In the genomic region with DNA sequence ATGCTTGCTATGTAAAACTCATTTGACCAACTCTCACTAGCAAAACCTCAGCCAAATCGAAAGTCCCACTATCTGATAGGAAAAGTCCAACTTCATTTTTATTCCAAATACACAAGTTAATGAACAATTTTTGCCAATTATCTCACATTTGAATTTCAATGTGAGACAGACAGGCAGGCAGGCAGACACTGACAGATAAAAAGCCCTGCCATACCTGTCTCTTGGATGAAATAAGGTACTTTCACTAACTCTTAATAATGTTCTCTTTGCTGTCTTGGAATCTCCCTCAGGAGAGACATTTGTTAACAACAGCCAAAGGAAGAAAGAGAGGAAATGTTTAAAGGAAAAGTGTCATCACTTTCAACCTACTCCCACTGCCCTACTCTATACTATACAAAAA, we compare ENCODE assay signal across 21 cellular contexts.
DNase-seq lines count a peak whose midpoint lies in the region; TF ChIP-seq lines count a peak whose summit lies in the region.
"Had no signal": no experiment of that assay in that cellular context is flagged by ENCODE, and none has a peak within 500 bp of the region (broad histone marks: within the 10 kb centered on the region; RNA-seq: fewer than 3 reads in every experiment).

No MANE protein-coding gene starts in this region.

- no peaks in the 10 kb centered on the region for H4K20me1 ChIP-seq in SK-N-SH (ENCODE audit: insufficient read depth)

- H3K9me3 ChIP-seq in SK-N-SH, result 0 out of 2 replicates have a peak, but pooled peaks cover 4% of the 10 kb centered on the region
- H3K9me3 ChIP-seq: SJCRH30 had no signal

- no peaks in the 10 kb centered on the region for H3F3A ChIP-seq in SK-N-SH (replicated peaks; ENCODE audit: insufficient read depth)

- CTCF ChIA-PET in SK-N-SH (lab: Yijun Ruan, JAX), result interaction anchor here (1.7 to 2.2 kb wide), 2 partner anchors 10 to 11 kb away, joined by 11 to 16 read pairs; no protein-coding TSS in a partner anchor

- TF ChIP-seq RAD21 in SK-N-SH (IDR thresholded peaks at IDR 0.05; ENCODE audit: low read length), result no peak

- no peaks in the 10 kb centered on the region for H3K9me3 Mint-ChIP-seq in endothelial cell (ENCODE audit: unreplicated experiment)
- H3K9me3 Mint-ChIP-seq in mesothelial cell of epicardium, result peaks cover 18% of the 10 kb centered on the region

- no peak overlapping the region for H3K27ac ChIP-seq in SK-N-SH (ENCODE audit: low read depth in 2 of 2, low read length in 1 of 2)
- H3K27ac ChIP-seq: RWPE1, SJCRH30 had no signal

- 45% methylated on average over 1 of the region's 1 CpG for WGBS in SK-N-SH (ENCODE audit: low lambda C conversion rate)

- H3K36me3 Mint-ChIP-seq in endothelial cell (ENCODE audit: low read depth, unreplicated experiment), result peaks cover 10% of the 10 kb centered on the region
- peaks cover 19% of the 10 kb centered on the region for H3K36me3 Mint-ChIP-seq in mesothelial cell of epicardium

- peaks cover 9 to 25% of the 10 kb centered on the region in 2 experiments for H3K36me3 ChIP-seq in SK-N-SH (replicated peaks in 1 of 2; ENCODE audit: control insufficient read depth in 1 of 2, insufficient read depth in 2 of 2, low read length in 1 of 2)

- H3K4me3 Mint-ChIP-seq in endothelial cell (ENCODE audit: unreplicated experiment), result no peak overlapping the region
- no peak overlapping the region for H3K4me3 Mint-ChIP-seq in mesothelial cell of epicardium

- TF ChIP-seq CTCF in SK-N-SH (IDR thresholded peaks at IDR 0.05) (no peak), endothelial cell (IDR thresholded peaks at IDR 0.05; ENCODE audit: unreplicated experiment) (no peak), mesothelial cell of epicardium (IDR thresholded peaks at IDR 0.05; ENCODE audit: unreplicated experiment) (no peak)

- H3K4me1 Mint-ChIP-seq in endothelial cell (ENCODE audit: unreplicated experiment) (peaks cover 13% of the 10 kb centered on the region), mesothelial cell of epicardium (peaks cover 12% of the 10 kb centered on the region)

- H3K4me2 ChIP-seq in SK-N-SH, result 0 out of 2 replicates have a peak overlapping the region, but pooled peaks have one; percentile 16

- no peaks in the 10 kb centered on the region for H3K27me3 Mint-ChIP-seq in endothelial cell (ENCODE audit: unreplicated experiment)
- H3K27me3 Mint-ChIP-seq in mesothelial cell of epicardium (ENCODE audit: low read depth), result no peaks in the 10 kb centered on the region

- H3K9ac ChIP-seq in SK-N-SH, result no peak overlapping the region

- H3K27ac Mint-ChIP-seq in endothelial cell (ENCODE audit: unreplicated experiment), result peak overlapping the region; percentile 89
- H3K27ac Mint-ChIP-seq in mesothelial cell of epicardium, result peak overlapping the region; percentile 2

- no peak for TF ChIP-seq EP300 in SK-N-SH (IDR thresholded peaks at IDR 0.05; ENCODE audit: borderline replicate concordance in 1 of 2, low read depth in 1 of 2, low read length in 1 of 2)

- POLR2A ChIA-PET in SK-N-SH (lab: Yijun Ruan, JAX), result no interaction called here

- H3K79me2 ChIP-seq in SK-N-SH (ENCODE audit: insufficient read depth), result no peaks in the 10 kb centered on the region; the same call in 1 of the 2 replicates

- H2AFZ ChIP-seq in SK-N-SH (ENCODE audit: low read depth), result no peak overlapping the region

- H3K4me1 ChIP-seq in SK-N-SH (ENCODE audit: control insufficient read depth in 1 of 2, insufficient read depth in 2 of 2, low read depth in 1 of 2, low read length in 1 of 2), result no peaks in the 10 kb centered on the region; a peak in 1 of 4 replicates
- H3K4me1 ChIP-seq: SJCRH30 had no signal

- H3K9me2 ChIP-seq in SK-N-SH, result no peaks in the 10 kb centered on the region

- no peak overlapping the region for H3K4me3 ChIP-seq in SK-N-SH (ENCODE audit: low read depth in 2 of 2, low read length in 1 of 2)
- H3K4me3 ChIP-seq: SJCRH30 had no signal

- DNase-seq in AG20443 (ENCODE audit: low spot score) (peak; percentile 8), SK-N-SH (no peak), endothelial cell (ENCODE audit: low spot score) (no peak), mesothelial cell of epicardium (ENCODE audit: low spot score in 2 of 2, unreplicated experiment in 2 of 2) (no peak), GF-D8 (lab: John Stamatoyannopoulos, UW) (no peak), AG08396 (ENCODE audit: low spot score) (no peak), activated gamma-delta T cell (lab: John Stamatoyannopoulos, UW) (no peak), NCI-H2081 (lab: John Stamatoyannopoulos, UW) (no peak)
- DNase-seq: C1 segment of cervical spinal cord, DMS79 treated with DMSO at 0.1 percent for 48 hours, GDM1, Kasumi-1, MM.1S, NCI-H1105 treated with DMSO at 0.1 percent for 48 hours, NCI-H1930, NCI-H2171 treated with DMSO at 0.1 percent for 48 hours, NCI-H510A, NCI-H774, PC-3, SJCRH30 had no signal

- no peaks in the 10 kb centered on the region for H3K27me3 ChIP-seq in SK-N-SH (ENCODE audit: insufficient read depth)
- H3K27me3 ChIP-seq: SJCRH30 had no signal

TF ChIP-seq in SK-N-SH, 30 proteins besides CTCF, POLR2A, EP300 and RAD21:
- TF ChIP-seq JUND (IDR thresholded peaks at IDR 0.05) (no peak), RFX5 (IDR thresholded peaks at IDR 0.05; ENCODE audit: low read length) (no peak), CHD2 (IDR thresholded peaks at IDR 0.05; ENCODE audit: low read length, partially characterized antibody) (no peak), POLR2AphosphoS5 (IDR thresholded peaks at IDR 0.05; ENCODE audit: low read depth, low read length) (no peak)
- TF ChIP-seq, protein P1, sequence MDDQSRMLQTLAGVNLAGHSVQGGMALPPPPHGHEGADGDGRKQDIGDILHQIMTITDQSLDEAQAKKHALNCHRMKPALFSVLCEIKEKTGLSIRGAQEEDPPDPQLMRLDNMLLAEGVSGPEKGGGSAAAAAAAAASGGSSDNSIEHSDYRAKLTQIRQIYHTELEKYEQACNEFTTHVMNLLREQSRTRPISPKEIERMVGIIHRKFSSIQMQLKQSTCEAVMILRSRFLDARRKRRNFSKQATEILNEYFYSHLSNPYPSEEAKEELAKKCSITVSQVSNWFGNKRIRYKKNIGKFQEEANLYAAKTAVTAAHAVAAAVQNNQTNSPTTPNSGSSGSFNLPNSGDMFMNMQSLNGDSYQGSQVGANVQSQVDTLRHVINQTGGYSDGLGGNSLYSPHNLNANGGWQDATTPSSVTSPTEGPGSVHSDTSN (IDR thresholded peaks at IDR 0.05), result no peak
- TF ChIP-seq, protein P2, sequence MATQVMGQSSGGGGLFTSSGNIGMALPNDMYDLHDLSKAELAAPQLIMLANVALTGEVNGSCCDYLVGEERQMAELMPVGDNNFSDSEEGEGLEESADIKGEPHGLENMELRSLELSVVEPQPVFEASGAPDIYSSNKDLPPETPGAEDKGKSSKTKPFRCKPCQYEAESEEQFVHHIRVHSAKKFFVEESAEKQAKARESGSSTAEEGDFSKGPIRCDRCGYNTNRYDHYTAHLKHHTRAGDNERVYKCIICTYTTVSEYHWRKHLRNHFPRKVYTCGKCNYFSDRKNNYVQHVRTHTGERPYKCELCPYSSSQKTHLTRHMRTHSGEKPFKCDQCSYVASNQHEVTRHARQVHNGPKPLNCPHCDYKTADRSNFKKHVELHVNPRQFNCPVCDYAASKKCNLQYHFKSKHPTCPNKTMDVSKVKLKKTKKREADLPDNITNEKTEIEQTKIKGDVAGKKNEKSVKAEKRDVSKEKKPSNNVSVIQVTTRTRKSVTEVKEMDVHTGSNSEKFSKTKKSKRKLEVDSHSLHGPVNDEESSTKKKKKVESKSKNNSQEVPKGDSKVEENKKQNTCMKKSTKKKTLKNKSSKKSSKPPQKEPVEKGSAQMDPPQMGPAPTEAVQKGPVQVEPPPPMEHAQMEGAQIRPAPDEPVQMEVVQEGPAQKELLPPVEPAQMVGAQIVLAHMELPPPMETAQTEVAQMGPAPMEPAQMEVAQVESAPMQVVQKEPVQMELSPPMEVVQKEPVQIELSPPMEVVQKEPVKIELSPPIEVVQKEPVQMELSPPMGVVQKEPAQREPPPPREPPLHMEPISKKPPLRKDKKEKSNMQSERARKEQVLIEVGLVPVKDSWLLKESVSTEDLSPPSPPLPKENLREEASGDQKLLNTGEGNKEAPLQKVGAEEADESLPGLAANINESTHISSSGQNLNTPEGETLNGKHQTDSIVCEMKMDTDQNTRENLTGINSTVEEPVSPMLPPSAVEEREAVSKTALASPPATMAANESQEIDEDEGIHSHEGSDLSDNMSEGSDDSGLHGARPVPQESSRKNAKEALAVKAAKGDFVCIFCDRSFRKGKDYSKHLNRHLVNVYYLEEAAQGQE (IDR thresholded peaks at IDR 0.05; ENCODE audit: low read depth, low read length), result no peak
